16 cellular contexts compared by ENCODE assay signal in the genomic region with DNA sequence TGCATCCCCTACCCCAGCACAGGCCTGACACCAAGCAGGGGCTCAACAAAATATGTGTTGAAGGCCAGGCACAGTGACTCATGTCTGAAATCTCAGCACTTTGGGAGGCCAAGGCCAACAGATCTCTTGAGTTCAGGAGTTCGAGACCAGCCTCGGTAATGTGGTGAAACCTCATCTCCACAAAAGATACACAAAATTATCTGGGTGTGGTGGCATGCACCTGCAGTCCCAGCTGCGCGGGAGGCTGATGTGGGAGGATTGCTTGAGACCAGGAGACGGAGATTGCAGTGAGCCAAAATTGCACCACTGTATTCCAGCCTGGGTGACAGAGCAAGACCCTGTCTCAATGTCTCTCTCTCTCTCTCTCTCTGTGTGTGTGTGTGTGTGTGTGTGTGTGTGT. TPM values are rescaled to one million over a fixed set of nuclear protein-coding genes. Genes with fewer than 3 reads are reported as not detected.
DNase-seq lines count a peak whose midpoint lies in the region; ATAC-seq, FAIRE-seq and TF ChIP-seq lines count a peak whose summit lies in the region.
"Had no signal": no experiment of that assay in that cellular context is flagged by ENCODE, and none has a peak within 500 bp of the region (broad histone marks: within the 10 kb centered on the region; RNA-seq: fewer than 3 reads in every experiment).

No MANE protein-coding gene starts in this region.

- CTCF ChIA-PET in activated naive CD4-positive, alpha-beta T cell treated with anti-CD3 and anti-CD28 coated beads for 36 hours (lab: Charles Lee), result interaction anchor here (1.0 to 6.2 kb wide), 3 partner anchors 9 to 22 kb away, joined by 3 to 28 read pairs (median 4); no protein-coding TSS in a partner anchor
- CTCF ChIA-PET in GM12878 (lab: Yijun Ruan, JAX), result interaction anchor here (14.7 to 15.7 kb wide), 2 partner anchors 15 to 27 kb away, joined by 187 to 226 read pairs; no protein-coding TSS in a partner anchor

- TF ChIP-seq CTCF in GM12878 (IDR thresholded peaks at IDR 0.05 in 2 of 3, conservative IDR thresholded peaks at IDR 0.05 in 1 of 3; ENCODE audit: control insufficient read depth in 2 of 3, extremely low read depth in 1 of 3, insufficient read depth in 1 of 3, low read depth in 3 of 3, low read length in 3 of 3) (no peak), spleen (IDR thresholded peaks at IDR 0.05 in 8 of 11, conservative IDR thresholded peaks at IDR 0.05 in 3 of 11) (no peak)

- H3K4me1 ChIP-seq in GM12878 (ENCODE audit: control insufficient read depth, insufficient read depth, low read length) (peaks cover 94% of the 10 kb centered on the region), spleen (peaks cover 50 to 99% (median 81%) of the 10 kb centered on the region in 6 donors)
- H3K4me1 ChIP-seq: pancreas had no signal

- peak overlapping the region; percentile 87 for H3K27ac Mint-ChIP-seq in activated naive CD4-positive, alpha-beta T cell treated with anti-CD3 and anti-CD28 coated beads for 36 hours

- TF ChIP-seq POLR2A in GM12878 (IDR thresholded peaks at IDR 0.05; ENCODE audit: low read depth, low read length), result no peak
- TF ChIP-seq POLR2A in spleen (IDR thresholded peaks at IDR 0.05), result no peak

- intact Hi-C loops in activated naive CD4-positive, alpha-beta T cell treated with anti-CD3 and anti-CD28 coated beads for 36 hours (cut with micrococcal nuclease), result no loop called here
- intact Hi-C loops in GM12878 (cut with micrococcal nuclease; ENCODE audit: unreplicated experiment), result loop anchor here (10.0 kb wide), 1 partner anchor 737 kb away; no protein-coding TSS in a partner anchor
- intact Hi-C loops in spleen (cut with DNase I; ENCODE audit: low total_unique reads), result no loop called here

- peaks cover 89% of the 10 kb centered on the region for H3K4me1 Mint-ChIP-seq in activated naive CD4-positive, alpha-beta T cell treated with anti-CD3 and anti-CD28 coated beads for 36 hours (ENCODE audit: low read depth)

- no peaks in the 10 kb centered on the region for H3K27me3 Mint-ChIP-seq in activated naive CD4-positive, alpha-beta T cell treated with anti-CD3 and anti-CD28 coated beads for 36 hours (ENCODE audit: low read depth)

- peak overlapping the region; percentile 96 for H3K4me2 ChIP-seq in GM12878 (ENCODE audit: control insufficient read depth, insufficient read depth)

- H3K9me3 ChIP-seq in GM12878 (replicated peaks; ENCODE audit: control insufficient read depth, insufficient read depth, low read length) (no peaks in the 10 kb centered on the region), spleen (no peaks in the 10 kb centered on the region)
- H3K9me3 ChIP-seq: pancreas, suprapubic skin had no signal

- H3K9me3 Mint-ChIP-seq in activated naive CD4-positive, alpha-beta T cell treated with anti-CD3 and anti-CD28 coated beads for 36 hours, result no peaks in the 10 kb centered on the region

- POLR2A ChIA-PET in GM12878 (lab: Charles Lee), result interaction anchor here (0.6 to 15.4 kb wide), 6 partner anchors 14 to 394 kb away, joined by 3 to 325 read pairs (median 128); a partner anchor contains a TSS

- TF ChIP-seq RAD21 in GM12878 (IDR thresholded peaks at IDR 0.05; ENCODE audit: insufficient read depth, low read depth, low read length), result no peak

- ATAC-seq in GM12878, result no peak
- ATAC-seq in HG02840 (IDR thresholded peaks at IDR 0.05; ENCODE audit: low FRiP score, unreplicated experiment), result no peak
- ATAC-seq: pancreas had no signal

- H3K36me3 ChIP-seq in GM12878 (ENCODE audit: control insufficient read depth in 2 of 2, insufficient read depth in 2 of 2, low read length in 1 of 2) (no peaks in the 10 kb centered on the region), spleen (no peaks in the 10 kb centered on the region)
- H3K36me3 ChIP-seq: pancreas, suprapubic skin had no signal

- in situ Hi-C loops in GM12878 (cut with MboI), result loop anchor here (5.0 kb wide), 1 partner anchor 384 kb away; a partner anchor contains a TSS

- peak overlapping the region; percentile 76 for H3K9ac ChIP-seq in GM12878 (ENCODE audit: control insufficient read depth, insufficient read depth, low read length)

- no peak for TF ChIP-seq EP300 in GM12878 (IDR thresholded peaks at IDR 0.05; ENCODE audit: borderline replicate concordance in 1 of 2, control insufficient read depth in 1 of 2, low read depth in 2 of 2, low read length in 2 of 2)

- RAD21 ChIA-PET in GM12878 (lab: Charles Lee; ENCODE audit: unreplicated experiment), result interaction anchor here (1.1 to 20.3 kb wide), 8 partner anchors 9 to 389 kb away, joined by 3 to 496 read pairs (median 12); a partner anchor contains a TSS

- H3K27me3 ChIP-seq in GM12878 (replicated peaks in 1 of 2; ENCODE audit: control insufficient read depth in 2 of 2, insufficient read depth in 2 of 2, low read length in 1 of 2) (no peaks in the 10 kb centered on the region), spleen (replicated peaks in 1 of 7) (no peaks in the 10 kb centered on the region)
- H3K27me3 ChIP-seq: pancreas, suprapubic skin had no signal

- H3K27ac ChIP-seq in GM12878 (ENCODE audit: control insufficient read depth, insufficient read depth), result peak overlapping the region; percentile 100
- peak overlapping the region in 7 of 8 donors; percentile 43 to 93 (median 80) for H3K27ac ChIP-seq in spleen
- H3K27ac ChIP-seq: pancreas, suprapubic skin had no signal

- DNase-seq in activated naive CD4-positive, alpha-beta T cell treated with anti-CD3 and anti-CD28 coated beads for 36 hours, result peak; percentile 18
- DNase-seq in activated naive CD4-positive, alpha-beta T cell (lab: John Stamatoyannopoulos, UW), result no peak
- DNase-seq in MV-4-11 (lab: John Stamatoyannopoulos, UW) (peak; percentile 36), GM12878 (ENCODE audit: low read depth, low spot score) (no peak), spleen (no peak), hepatic stellate cell (ENCODE audit: low spot score) (no peak), SW480 (ENCODE audit: low spot score) (no peak)
- DNase-seq: immature natural killer cell; NCI-H2029 treated with DMSO at 0.1 percent for 48 hours; NCI-H69; pancreas; stimulated activated CD4-positive, alpha-beta T cell treated with anti-CD3 and anti-CD28 coated beads, Interleukin-12 subunit alpha, Interleukin-12 subunit beta, amount 100 ng/mL, for 4 hours; T-helper 9 cell had no signal

- 32% methylated on average over 5 of the region's 5 CpGs for WGBS in GM12878 (ENCODE audit: insufficient coverage, insufficient replicate concordance, low lambda C conversion rate, missing lambda C conversion rate)
- 77 to 84% (median 80%) methylated on average over 5 of the region's 5 CpGs for WGBS in spleen, 5 donors

- H3K4me3 ChIP-seq in GM12878 (peak overlapping the region; percentile 34), spleen (no peak overlapping the region)
- H3K4me3 ChIP-seq: pancreas, suprapubic skin had no signal

- peaks cover 71% of the 10 kb centered on the region for H3K79me2 ChIP-seq in GM12878 (ENCODE audit: control insufficient read depth, insufficient read depth, low read length)

- no peak overlapping the region for H2AFZ ChIP-seq in GM12878 (ENCODE audit: control insufficient read depth, low read depth, low read length)

- H4K20me1 ChIP-seq in GM12878 (ENCODE audit: control insufficient read depth, insufficient read depth), result no peaks in the 10 kb centered on the region

- BruUV-seq in GM12878 (replicated peaks; lab: Mats Ljungman, UMichigan), result no TSS peak

- H3K36me3 Mint-ChIP-seq in activated naive CD4-positive, alpha-beta T cell treated with anti-CD3 and anti-CD28 coated beads for 36 hours (ENCODE audit: low read depth), result no peaks in the 10 kb centered on the region
- H3K36me3 Mint-ChIP-seq: immature natural killer cell had no signal

- no peak for FAIRE-seq in GM12878 (lab: Jason Lieb, UNC)
- FAIRE-seq: pancreas had no signal

- no peak overlapping the region for H3K4me3 Mint-ChIP-seq in activated naive CD4-positive, alpha-beta T cell treated with anti-CD3 and anti-CD28 coated beads for 36 hours

- SMC1A ChIA-PET in GM12878 (lab: Charles Lee; ENCODE audit: uncharacterized antibody, unreplicated experiment), result interaction anchor here (0.9 to 12.5 kb wide), 4 partner anchors 14 to 34 kb away, joined by 3 to 336 read pairs (median 132); a partner anchor contains a TSS

RNA-seq across cellular contexts. Expression of a gene that starts 30.7 kb away (rescaled TPM):
- not detected for total RNA-seq in activated naive CD4-positive, alpha-beta T cell treated with anti-CD3 and anti-CD28 coated beads for 36 hours
- total RNA-seq in GM12878 (2013; cell fraction: nucleolus; rRNA removed), result 8.3 and 9.5 TPM in 2 replicates
- total RNA-seq in GM12878 (2014; rRNA removed), result not detected in 2 replicates
- not detected in 2 replicates for total RNA-seq in GM12878 (2014; rRNA removed; fragmentation: Illumina TruSeq; extraction: Trizol)
- 0.29 and 0.69 TPM in 2 replicates for total RNA-seq in GM12878 (2021)
- 0.34 TPM for polyA plus RNA-seq in GM12878 (2011; ENCODE audit: low read depth)
- polyA plus RNA-seq in GM12878 (2011; rRNA removed), result 1.1 and 1.2 TPM in 2 replicates
- 0.90 and 1.7 TPM in 2 replicates for polyA plus RNA-seq in GM12878 (2011; cell fraction: cytosol; rRNA removed)
- 1.4 and 3.2 TPM in 2 replicates for polyA plus RNA-seq in GM12878 (2011; cell fraction: nucleus; rRNA removed)
- 0.50 and 1.1 TPM in 2 replicates for polyA plus RNA-seq in GM12878 (2012)
- 0.19 TPM in 1 of 2 replicates, not detected in the other for polyA plus RNA-seq in GM12878 (2014; fragmentation: Illumina TruSeq; extraction: Trizol)
- polyA plus RNA-seq in GM12878 (2014; fragmentation: Nextera tagmentation; extraction: Ambion mirVana), result under 1 TPM; 0.11 to 0.23 TPM
- 0.52 TPM in 1 of 2 replicates, not detected in the other for polyA plus RNA-seq in GM12878 (2014; rRNA removed)
- not detected for polyA plus RNA-seq in GM12878 (2016; fragmentation: Nextera tagmentation; extraction: Ambion mirVana)
- polyA minus RNA-seq in GM12878 (2011; rRNA and poly(A)+ RNA removed), result 0.80 and 2.3 TPM in 2 replicates
- polyA minus RNA-seq in GM12878 (2011; cell fraction: cytosol; rRNA and poly(A)+ RNA removed), result not detected in 2 replicates
- polyA minus RNA-seq in GM12878 (2011; cell fraction: nucleus; rRNA and poly(A)+ RNA removed), result 1.4 and 1.5 TPM in 2 replicates
- total RNA-seq in spleen, result 10 to 100 TPM in 1 of 7 donors, 1 to 10 TPM in 6; 3.2 to 14.3 (median 5.0) TPM
- polyA plus RNA-seq in spleen, result 1 to 10 TPM; 1.6 to 3.6 (median 1.7) TPM
- total RNA-seq: glomerular endothelial cell had no signal
- polyA plus RNA-seq: immature natural killer cell had no signal

RNA-seq across cellular contexts. Expression of a gene that starts 35.6 kb away (rescaled TPM):
- total RNA-seq in activated naive CD4-positive, alpha-beta T cell treated with anti-CD3 and anti-CD28 coated beads for 36 hours, result 10 to 100 TPM; 45.7 to 46.9 TPM
- total RNA-seq in GM12878 (2013; cell fraction: nucleolus; rRNA removed), result 137 and 160 TPM in 2 replicates
- total RNA-seq in GM12878 (2014; rRNA removed) (56.3 and 58.3 TPM in 2 replicates), GM12878 (2014; rRNA removed; fragmentation: Illumina TruSeq; extraction: Trizol) (48.7 and 52.9 TPM in 2 replicates), GM12878 (2021) (112 and 114 TPM in 2 replicates), spleen (100 to 1,000 TPM in 5 of 7 donors, 10 to 100 TPM in 2; 74.9 to 150 (median 132) TPM)
- polyA plus RNA-seq in GM12878 (2011; ENCODE audit: low read depth), result 33.6 TPM
- polyA plus RNA-seq in GM12878 (2011; rRNA removed) (37.6 and 65.2 TPM in 2 replicates), GM12878 (2014; fragmentation: Illumina TruSeq; extraction: Trizol) (47.9 and 70.5 TPM in 2 replicates), GM12878 (2014; fragmentation: Nextera tagmentation; extraction: Ambion mirVana) (1 to 10 TPM in 1 of 2 experiments, under 1 TPM in 1; 0.08 to 1.1 TPM), GM12878 (2014; rRNA removed) (99.1 and 99.2 TPM in 2 replicates), GM12878 (2016; fragmentation: Nextera tagmentation; extraction: Ambion mirVana) (10 to 100 TPM; 13.3 to 15.6 TPM), spleen (100 to 1,000 TPM in 1 of 3 donors, 10 to 100 TPM in 2; 41.6 to 154 (median 78.4) TPM)
- 115 and 126 TPM in 2 replicates for polyA plus RNA-seq in GM12878 (2011; cell fraction: cytosol; rRNA removed)
- 208 and 229 TPM in 2 replicates for polyA plus RNA-seq in GM12878 (2011; cell fraction: nucleus; rRNA removed)
- polyA plus RNA-seq in GM12878 (2012), result 60.0 and 110 TPM in 2 replicates
- 75.6 and 130 TPM in 2 replicates for polyA minus RNA-seq in GM12878 (2011; rRNA and poly(A)+ RNA removed)
- 48.1 and 52.4 TPM in 2 replicates for polyA minus RNA-seq in GM12878 (2011; cell fraction: cytosol; rRNA and poly(A)+ RNA removed)
- 48.2 and 63.7 TPM in 2 replicates for polyA minus RNA-seq in GM12878 (2011; cell fraction: nucleus; rRNA and poly(A)+ RNA removed)

Comparison
In these comparisons a context has a peak if more than half of its experiments do, and no peak if none do; other contexts are left out.
1. DNase-seq: peak in activated naive CD4-positive, alpha-beta T cell treated with anti-CD3 and anti-CD28 coated beads for 36 hours (single experiment) and MV-4-11 (single experiment); none in activated naive CD4-positive, alpha-beta T cell (0 of 4), GM12878 (single experiment), spleen (single experiment), hepatic stellate cell (single experiment) and SW480 (single experiment).